In genomic region chr4:84688605-84689004, GRCh38 we compare ENCODE assay signal across 19 cellular contexts.
DNase-seq lines count a peak whose midpoint lies in the region; ATAC-seq, FAIRE-seq and TF ChIP-seq lines count a peak whose summit lies in the region.
"Had no signal": no experiment of that assay in that cellular context is flagged by ENCODE, and none has a peak within 500 bp of the region (broad histone marks: within the 10 kb centered on the region; RNA-seq: fewer than 3 reads in every experiment).

No MANE protein-coding gene starts in this region.

- ATAC-seq in Panc1 (no peak), K562 (no peak)
- no peak for ATAC-seq in CD8-positive, alpha-beta T cell

- in situ Hi-C loops in Panc1 (cut with HindIII; ENCODE audit: low pct_unique_long_range_greater_than_20kb, low sequenced_read_pairs) (no loop called here), K562 (cut with MboI) (no loop called here)

- H3K9me3 Mint-ChIP-seq in Caco-2 (ENCODE audit: unreplicated experiment), result no peaks in the 10 kb centered on the region
- no peaks in the 10 kb centered on the region for H3K9me3 Mint-ChIP-seq in CD8-positive, alpha-beta T cell
- H3K9me3 Mint-ChIP-seq: CD14-positive monocyte; CD4-positive, CD25-positive, alpha-beta regulatory T cell; CD8-positive, alpha-beta memory T cell had no signal

- TF ChIP-seq CTCF in Panc1 (IDR thresholded peaks at IDR 0.05) (no peak), K562 (IDR thresholded peaks at IDR 0.05 in 2 of 3, conservative IDR thresholded peaks at IDR 0.05 in 1 of 3; ENCODE audit: insufficient read depth in 2 of 3, low read depth in 1 of 3, low read length in 3 of 3) (no peak), Caco-2 (IDR thresholded peaks at IDR 0.05; ENCODE audit: insufficient read depth in 1 of 2, low read depth in 1 of 2, low read length in 1 of 2, severe bottlenecking in 1 of 2, unreplicated experiment in 1 of 2) (no peak)
- no peak for TF ChIP-seq CTCF in CD8-positive, alpha-beta T cell (IDR thresholded peaks at IDR 0.05)

- H3K27ac Mint-ChIP-seq in Caco-2 (ENCODE audit: unreplicated experiment), result no peak overlapping the region
- H3K27ac Mint-ChIP-seq in CD8-positive, alpha-beta T cell, result no peak overlapping the region
- H3K27ac Mint-ChIP-seq: CD14-positive monocyte; CD4-positive, CD25-positive, alpha-beta regulatory T cell; CD8-positive, alpha-beta memory T cell had no signal

- H3K27ac ChIP-seq in Panc1 (ENCODE audit: low read length) (peak overlapping the region; percentile 63; the same call in 1 of the 2 replicates), K562 (ENCODE audit: extremely low read depth, low read depth, low read length) (no peak overlapping the region)
- H3K27ac ChIP-seq in CD8-positive, alpha-beta T cell (ENCODE audit: low read depth, low read length), result no peak overlapping the region
- H3K27ac ChIP-seq: BLaER1 had no signal

- H3K4me1 Mint-ChIP-seq in Caco-2 (ENCODE audit: low read depth, unreplicated experiment), result no peaks in the 10 kb centered on the region
- H3K4me1 Mint-ChIP-seq in CD8-positive, alpha-beta T cell (ENCODE audit: low read depth), result no peaks in the 10 kb centered on the region
- H3K4me1 Mint-ChIP-seq: CD4-positive, CD25-positive, alpha-beta regulatory T cell; CD8-positive, alpha-beta memory T cell had no signal

- no peaks in the 10 kb centered on the region for H3K27me3 Mint-ChIP-seq in Caco-2 (ENCODE audit: insufficient read depth, unreplicated experiment)
- no peaks in the 10 kb centered on the region for H3K27me3 Mint-ChIP-seq in CD8-positive, alpha-beta T cell (ENCODE audit: low read depth)
- H3K27me3 Mint-ChIP-seq: CD4-positive, CD25-positive, alpha-beta regulatory T cell had no signal

- no peak for DNase-seq in Panc1 (ENCODE audit: low read depth, low spot score)
- DNase-seq in K562 (ENCODE audit: extremely low read depth in 1 of 4, low spot score in 3 of 4), result no peak
- no peak for DNase-seq in AG08395 (ENCODE audit: low spot score)
- DNase-seq in Caco-2, result no peak
- DNase-seq in CD8-positive, alpha-beta T cell, result no peak
- DNase-seq: 8988T; BE2C; C1 segment of cervical spinal cord; Calu3; CD4-positive, CD25-positive, alpha-beta regulatory T cell; CD8-positive, alpha-beta memory T cell; GF-D8 had no signal

- no peak for TF ChIP-seq RAD21 in K562 (CRISPR knock-in tag; conservative IDR thresholded peaks at IDR 0.05 in 1 of 2, IDR thresholded peaks at IDR 0.05 in 1 of 2)

- H2AFZ ChIP-seq in K562 (ENCODE audit: low read depth, low read length), result no peak overlapping the region

- intact Hi-C loops in Panc1 (cut with micrococcal nuclease; ENCODE audit: unreplicated experiment), result no loop called here
- intact Hi-C loops in K562 (cut with micrococcal nuclease), result no loop called here
- intact Hi-C loops in Caco-2 (cut with micrococcal nuclease; ENCODE audit: unreplicated experiment), result no loop called here
- intact Hi-C loops in CD8-positive, alpha-beta T cell (cut with DNase I, micrococcal nuclease), result no loop called here

- H4K20me1 ChIP-seq in K562 (replicated peaks; ENCODE audit: control insufficient read depth, insufficient read depth, low read length), result no peaks in the 10 kb centered on the region
- H4K20me1 ChIP-seq: BLaER1 had no signal

- WGBS in K562 (ENCODE audit: insufficient coverage, low coverage, missing lambda C conversion rate), result 29% methylated on average over 5 of the region's 5 CpGs

- H3K36me3 Mint-ChIP-seq in Caco-2 (ENCODE audit: insufficient read depth, unreplicated experiment), result peaks cover 5% of the 10 kb centered on the region
- H3K36me3 Mint-ChIP-seq in CD8-positive, alpha-beta T cell, result no peaks in the 10 kb centered on the region
- H3K36me3 Mint-ChIP-seq: CD4-positive, CD25-positive, alpha-beta regulatory T cell; CD8-positive, alpha-beta memory T cell had no signal

- H3K4me1 ChIP-seq in Panc1 (ENCODE audit: control insufficient read depth, insufficient read depth, low read length), result peaks cover 20% of the 10 kb centered on the region
- no peaks in the 10 kb centered on the region; a peak in 2 of 5 replicates for H3K4me1 ChIP-seq in K562 (replicated peaks in 1 of 2; ENCODE audit: control insufficient read depth in 2 of 2, insufficient read depth in 2 of 2, low read length in 2 of 2)
- H3K4me1 ChIP-seq in Caco-2, result no peaks in the 10 kb centered on the region
- no peaks in the 10 kb centered on the region for H3K4me1 ChIP-seq in CD8-positive, alpha-beta T cell (ENCODE audit: insufficient read depth, low read length)
- H3K4me1 ChIP-seq: BE2C had no signal

- POLR2A ChIA-PET in Panc1 (lab: Charles Lee) (no interaction called here), K562 (lab: Yijun Ruan, JAX) (no interaction called here), Caco-2 (lab: Charles Lee) (no interaction called here)
- POLR2A ChIA-PET in CD8-positive, alpha-beta T cell (lab: Charles Lee), result no interaction called here

- no peak overlapping the region for H3K4me3 Mint-ChIP-seq in Caco-2 (ENCODE audit: unreplicated experiment)
- H3K4me3 Mint-ChIP-seq in CD8-positive, alpha-beta T cell, result no peak overlapping the region
- H3K4me3 Mint-ChIP-seq: CD14-positive monocyte; CD8-positive, alpha-beta memory T cell had no signal

- TF ChIP-seq EP300 in K562 (IDR thresholded peaks at IDR 0.05; ENCODE audit: low read length), result no peak

- no peak overlapping the region for H3K4me2 ChIP-seq in K562 (ENCODE audit: insufficient read depth, low read length)
- H3K4me2 ChIP-seq: BLaER1 had no signal

- no peak for TF ChIP-seq POLR2A in K562 (conservative IDR thresholded peaks at IDR 0.05)

- H3K9ac ChIP-seq in K562 (ENCODE audit: insufficient read depth in 1 of 2, low read depth in 2 of 2, low read length in 2 of 2), result no peak overlapping the region
- H3K9ac ChIP-seq: BLaER1 had no signal

- no peak for FAIRE-seq in K562 (lab: Jason Lieb, UNC)
- FAIRE-seq: A204.1, D721Med, G401.6, GM12891, GM19239 had no signal

- H3K36me3 ChIP-seq in Panc1 (ENCODE audit: control insufficient read depth, insufficient read depth, low read length), result peaks cover 5% of the 10 kb centered on the region; the same call in 1 of the 2 replicates
- no peaks in the 10 kb centered on the region for H3K36me3 ChIP-seq in K562 (ENCODE audit: control insufficient read depth, insufficient read depth, low read length)
- H3K36me3 ChIP-seq in Caco-2 (ENCODE audit: control insufficient read depth, insufficient read depth, low read length), result no peaks in the 10 kb centered on the region
- no peaks in the 10 kb centered on the region for H3K36me3 ChIP-seq in CD8-positive, alpha-beta T cell (ENCODE audit: insufficient read depth, low read length)

- H3K9me3 ChIP-seq in Panc1 (ENCODE audit: control insufficient read depth, insufficient read depth, low read depth, low read length) (no peaks in the 10 kb centered on the region), K562 (replicated peaks; ENCODE audit: control insufficient read depth, insufficient read depth, low read depth, low read length) (no peaks in the 10 kb centered on the region), Caco-2 (no peaks in the 10 kb centered on the region)
- no peaks in the 10 kb centered on the region for H3K9me3 ChIP-seq in CD8-positive, alpha-beta T cell (ENCODE audit: low read length)
- H3K9me3 ChIP-seq: BE2C, BLaER1 had no signal

- H3K9me1 ChIP-seq in K562 (ENCODE audit: control insufficient read depth, insufficient read depth, low read length), result no peaks in the 10 kb centered on the region

- CTCF ChIA-PET in Panc1 (lab: Charles Lee) (no interaction called here), K562 (lab: Yijun Ruan, JAX; ENCODE audit: low intra/inter-chr PET ratio) (no interaction called here), Caco-2 (lab: Charles Lee) (no interaction called here)
- CTCF ChIA-PET in CD8-positive, alpha-beta T cell (lab: Charles Lee), result no interaction called here

- BruUV-seq in Panc1 (replicated peaks; lab: Mats Ljungman, UMichigan) (no TSS peak), K562 (replicated peaks; lab: Mats Ljungman, UMichigan) (no TSS peak), Caco-2 (replicated peaks; lab: Mats Ljungman, UMichigan) (no TSS peak)

- no peak overlapping the region for H3K4me3 ChIP-seq in Panc1 (ENCODE audit: low read depth in 2 of 2, low read length in 2 of 2)
- no peak overlapping the region for H3K4me3 ChIP-seq in K562
- no peak overlapping the region for H3K4me3 ChIP-seq in Caco-2 (ENCODE audit: low read depth, low read length)
- no peak overlapping the region for H3K4me3 ChIP-seq in CD8-positive, alpha-beta T cell (ENCODE audit: low read depth, low read length)
- H3K4me3 ChIP-seq: BLaER1 had no signal

- no peaks in the 10 kb centered on the region for H3K27me3 ChIP-seq in Panc1 (ENCODE audit: control insufficient read depth, insufficient read depth, low read length)
- H3K27me3 ChIP-seq in K562 (ENCODE audit: control insufficient read depth in 2 of 2, insufficient read depth in 2 of 2, low read length in 2 of 2), result no peaks in the 10 kb centered on the region
- H3K27me3 ChIP-seq in Caco-2 (replicated peaks; ENCODE audit: control insufficient read depth, insufficient read depth, low read length), result no peaks in the 10 kb centered on the region
- H3K27me3 ChIP-seq in CD8-positive, alpha-beta T cell (ENCODE audit: insufficient read depth, low read length), result no peaks in the 10 kb centered on the region
- H3K27me3 ChIP-seq: BE2C, BLaER1 had no signal

- H3K79me2 ChIP-seq in K562 (ENCODE audit: control insufficient read depth, insufficient read depth, low read length), result no peaks in the 10 kb centered on the region

TF ChIP-seq in K562, 482 proteins besides CTCF, POLR2A, EP300 and RAD21 (continues in another document):
- TF ChIP-seq L3MBTL2 (IDR thresholded peaks at IDR 0.05), result peak; percentile 57
